In the genomic region with DNA sequence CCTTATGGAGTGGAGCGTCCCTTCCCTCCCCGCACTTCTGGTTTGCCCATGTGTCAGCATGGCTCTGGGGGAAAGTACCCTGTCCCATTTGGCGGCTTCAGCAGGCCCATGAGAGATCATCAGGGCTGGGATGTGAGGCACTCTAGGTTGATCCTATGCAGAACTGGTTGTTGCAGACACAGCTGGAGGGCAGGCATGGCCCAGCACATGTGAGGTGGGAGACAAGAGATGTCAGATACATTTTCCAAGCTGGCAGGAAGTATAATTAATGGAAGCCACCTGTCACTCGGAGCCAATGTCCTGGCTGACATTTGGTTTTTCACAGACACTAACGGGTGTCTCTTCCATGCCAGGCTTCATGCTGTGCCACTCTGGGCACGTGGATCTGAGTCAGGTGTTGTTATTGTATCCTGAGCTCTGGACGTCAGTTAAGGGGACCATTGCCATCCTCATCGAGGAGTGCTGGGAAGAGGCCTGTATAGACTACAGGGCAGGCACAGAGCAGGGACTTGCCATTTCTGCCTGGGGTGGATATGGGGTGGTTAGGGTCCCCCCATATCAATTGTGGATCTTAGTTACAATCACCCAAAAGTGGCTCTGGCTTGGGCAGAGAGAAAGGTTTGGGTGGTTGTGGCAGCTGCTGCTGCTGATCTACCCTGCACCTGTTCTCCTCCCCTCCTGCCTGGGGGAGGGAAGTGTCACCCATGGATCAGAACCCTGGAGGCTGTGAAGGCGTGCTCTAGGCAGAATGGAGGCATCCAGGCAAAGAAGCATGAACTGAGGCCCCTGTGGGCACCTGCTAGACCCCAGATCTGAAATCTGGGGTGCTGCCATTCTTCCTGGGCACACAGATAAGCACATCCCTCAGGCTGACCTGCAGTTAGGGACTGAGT, we compare ENCODE assay signal across 1 cellular context.
TF ChIP-seq lines count a peak whose summit lies in the region.

No MANE protein-coding gene starts in this region.

TF ChIP-seq in SK-N-SH treated with all-trans-retinoic acid at 6 μM for 48 hours, 23 proteins besides CTCF, POLR2A, EP300 and RAD21 (continued from another document):
- TF ChIP-seq ZNF565 (CRISPR knock-in tag; conservative IDR thresholded peaks at IDR 0.05; ENCODE audit: low read depth): no peak
- no peak for TF ChIP-seq BACH2 (CRISPR knock-in tag; IDR thresholded peaks at IDR 0.05; ENCODE audit: borderline replicate concordance)
- TF ChIP-seq RARB (CRISPR knock-in tag; IDR thresholded peaks at IDR 0.05): no peak
TF ChIP-seq in SK-N-SH treated with all-trans-retinoic acid at 6 μM for 48 hours: peak in this region for 0.
